ENCODE assay signal across 17 cellular contexts in the genomic region with DNA sequence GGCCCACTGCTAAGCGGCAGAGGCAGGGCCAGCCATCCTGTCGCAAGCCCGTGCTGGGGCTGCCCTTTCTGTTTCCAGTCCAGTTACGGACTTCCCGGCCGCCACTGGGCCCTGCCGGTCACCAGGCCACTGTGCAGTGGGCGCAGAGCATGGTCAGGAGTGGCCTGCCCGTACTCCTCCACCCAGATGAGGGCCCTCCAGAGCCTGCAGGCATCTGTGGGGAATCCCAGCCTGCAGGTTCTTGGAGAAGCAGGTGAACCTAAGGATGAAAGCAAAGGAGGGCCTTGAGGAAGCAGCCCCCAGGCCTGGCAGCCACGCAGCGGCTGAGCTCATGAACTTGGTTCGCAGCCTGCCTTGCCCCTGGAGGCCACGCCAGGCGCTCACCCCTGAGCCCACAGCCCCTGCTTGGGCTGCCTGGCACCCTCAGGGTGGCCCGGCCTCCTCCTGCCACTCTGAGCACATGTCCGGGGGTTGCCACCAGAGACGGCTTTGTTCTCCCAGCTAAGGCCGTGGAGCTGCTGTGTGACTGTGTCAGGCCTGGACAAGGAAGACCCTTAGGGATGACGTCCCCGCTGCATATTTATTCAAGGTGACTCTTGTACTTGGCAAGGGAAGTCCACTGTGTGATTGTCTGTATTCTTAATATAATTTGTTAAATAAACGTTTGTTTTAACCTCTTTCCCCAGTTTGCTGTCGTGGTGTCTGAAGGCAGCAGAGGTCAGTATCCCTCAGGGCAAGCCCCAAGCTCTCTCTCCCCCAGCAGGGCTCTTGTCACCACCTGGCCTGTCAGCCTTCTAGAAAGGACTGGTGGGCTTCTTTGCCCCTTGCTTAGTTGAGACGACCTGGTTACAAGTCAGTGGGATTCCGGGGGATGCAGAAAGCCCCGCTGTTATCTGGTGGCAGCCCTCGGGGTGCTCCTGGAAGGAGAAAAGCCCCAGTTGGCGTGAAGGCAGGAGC.
A peak's percentile ranks its signal among the peaks of the same experiment; 100 is the strongest.
DNase-seq lines count a peak whose midpoint lies in the region; ATAC-seq and TF ChIP-seq lines count a peak whose summit lies in the region.
"Had no signal": no experiment of that assay in that cellular context is flagged by ENCODE, and none has a peak within 500 bp of the region (broad histone marks: within the 10 kb centered on the region; RNA-seq: fewer than 3 reads in every experiment).

No MANE protein-coding gene starts in this region.

- peak overlapping the region; percentile 11 for H3K14ac ChIP-seq in trophoblast cell (ENCODE audit: low read length)

- H3K4ac ChIP-seq in trophoblast cell (ENCODE audit: low read depth, low read length): no peak overlapping the region

- H3F3A ChIP-seq in smooth muscle cell (ENCODE audit: low read depth): no peaks in the 10 kb centered on the region

- no peak overlapping the region for H2AK5ac ChIP-seq in trophoblast cell (ENCODE audit: low read length)

- peak overlapping the region; percentile 33 for H2BK120ac ChIP-seq in trophoblast cell (ENCODE audit: insufficient read depth, low read length, poor library complexity)

- H3K27me3 ChIP-seq in trophoblast cell (ENCODE audit: insufficient read depth, low read length) (no peaks in the 10 kb centered on the region), smooth muscle cell (ENCODE audit: low read depth) (no peaks in the 10 kb centered on the region)

- no peak overlapping the region for H4K12ac ChIP-seq in trophoblast cell (ENCODE audit: low read depth, low read length)

- no peak for TF ChIP-seq CTCF in smooth muscle cell (IDR thresholded peaks at IDR 0.05; ENCODE audit: borderline replicate concordance, insufficient read depth, poor library complexity, severe bottlenecking)

- peaks cover 4% of the 10 kb centered on the region for H3K9me3 ChIP-seq in trophoblast cell (ENCODE audit: insufficient read depth, low read depth, low read length)
- no peaks in the 10 kb centered on the region for H3K9me3 ChIP-seq in smooth muscle cell (replicated peaks; ENCODE audit: low read depth)

- H4K91ac ChIP-seq in trophoblast cell (ENCODE audit: low read depth, low read length): peak overlapping the region; percentile 68

- no peak overlapping the region for H2BK12ac ChIP-seq in trophoblast cell (ENCODE audit: low read length)

- no peaks in the 10 kb centered on the region for H3K4me1 Mint-ChIP-seq in activated CD4-positive, alpha-beta T cell treated with anti-CD3 and anti-CD28 coated beads, Interleukin-2, amount 10 ng/mL, durations not matched to agents 7 days and 5 days

- H3K4me3 ChIP-seq in trophoblast cell (ENCODE audit: low read depth, low read length): no peak overlapping the region
- H3K4me3 ChIP-seq in smooth muscle cell: no peak overlapping the region
- H3K4me3 ChIP-seq: GM23248 had no signal

- peak; percentile 13 for ATAC-seq in left colon
- ATAC-seq: CD8-positive, alpha-beta T cell had no signal

- peaks cover 17 to 24% of the 10 kb centered on the region in 2 experiments for H3K4me1 ChIP-seq in trophoblast cell (ENCODE audit: control insufficient read depth in 1 of 2, insufficient read depth in 2 of 2, low read length in 2 of 2)
- H3K4me1 ChIP-seq in smooth muscle cell (ENCODE audit: low read depth): no peaks in the 10 kb centered on the region

- no peaks in the 10 kb centered on the region for H3K9me3 Mint-ChIP-seq in activated CD4-positive, alpha-beta T cell treated with anti-CD3 and anti-CD28 coated beads, Interleukin-2, amount 10 ng/mL, durations not matched to agents 7 days and 5 days
- H3K9me3 Mint-ChIP-seq: CD8-positive, alpha-beta T cell had no signal

- H4K20me1 ChIP-seq in smooth muscle cell (ENCODE audit: low read depth): no peaks in the 10 kb centered on the region

- H3K27me3 Mint-ChIP-seq in activated CD4-positive, alpha-beta T cell treated with anti-CD3 and anti-CD28 coated beads, Interleukin-2, amount 10 ng/mL, durations not matched to agents 7 days and 5 days: peaks cover 16% of the 10 kb centered on the region

- H3K18ac ChIP-seq in trophoblast cell (ENCODE audit: low read length): no peak overlapping the region

- H3K23ac ChIP-seq in trophoblast cell (ENCODE audit: low read length): no peak overlapping the region

- H3K27ac Mint-ChIP-seq in activated CD4-positive, alpha-beta T cell treated with anti-CD3 and anti-CD28 coated beads, Interleukin-2, amount 10 ng/mL, durations not matched to agents 7 days and 5 days: no peak overlapping the region
- H3K27ac Mint-ChIP-seq: CD8-positive, alpha-beta T cell had no signal

- POLR2A ChIA-PET in activated CD4-positive, alpha-beta T cell treated with anti-CD3 and anti-CD28 coated beads, Interleukin-2, amount 10 ng/mL, durations not matched to agents 7 days and 5 days (lab: Charles Lee): no interaction called here

- whole genome bisulfite sequencing in trophoblast cell (ENCODE audit: extremely low coverage, insufficient coverage, insufficient read length): no CpG with 5 or more reads among the region's 27 CpGs
- WGBS in smooth muscle cell (ENCODE audit: low lambda C conversion rate): 88% methylated on average over 27 of the region's 27 CpGs

- H3K27ac ChIP-seq in trophoblast cell (ENCODE audit: low read depth, low read length): peak overlapping the region; percentile 37
- no peak overlapping the region for H3K27ac ChIP-seq in smooth muscle cell (ENCODE audit: low read depth)
- H3K27ac ChIP-seq: GM23248 had no signal

- CTCF ChIA-PET in activated CD4-positive, alpha-beta T cell treated with anti-CD3 and anti-CD28 coated beads, Interleukin-2, amount 10 ng/mL, durations not matched to agents 7 days and 5 days (lab: Charles Lee): no interaction called here

- no peak overlapping the region for H2BK5ac ChIP-seq in trophoblast cell (ENCODE audit: low read depth, low read length, poor library complexity)

- no peak overlapping the region for H2AFZ ChIP-seq in trophoblast cell (ENCODE audit: insufficient read depth, low read length, poor library complexity)
- H2AFZ ChIP-seq in smooth muscle cell (ENCODE audit: low read depth): no peak overlapping the region
- H2AFZ ChIP-seq: GM23248 had no signal

- H3K79me2 ChIP-seq in trophoblast cell (ENCODE audit: control insufficient read depth, insufficient read depth, low read length, poor library complexity) (no peaks in the 10 kb centered on the region), smooth muscle cell (ENCODE audit: low read depth) (no peaks in the 10 kb centered on the region)

- H4K8ac ChIP-seq in trophoblast cell (ENCODE audit: low read depth, low read length): no peak overlapping the region

- H3K79me1 ChIP-seq in trophoblast cell (ENCODE audit: low read length): peaks cover 11% of the 10 kb centered on the region

- no peaks in the 10 kb centered on the region for H3K36me3 Mint-ChIP-seq in activated CD4-positive, alpha-beta T cell treated with anti-CD3 and anti-CD28 coated beads, Interleukin-2, amount 10 ng/mL, durations not matched to agents 7 days and 5 days (ENCODE audit: low read depth)

- H3K4me2 ChIP-seq in trophoblast cell (ENCODE audit: low read length) (no peak overlapping the region), smooth muscle cell (no peak overlapping the region)

- H3K4me3 Mint-ChIP-seq in activated CD4-positive, alpha-beta T cell treated with anti-CD3 and anti-CD28 coated beads, Interleukin-2, amount 10 ng/mL, durations not matched to agents 7 days and 5 days: no peak overlapping the region
- H3K4me3 Mint-ChIP-seq: CD8-positive, alpha-beta T cell had no signal

- DNase-seq in activated effector memory CD4-positive, alpha-beta T cell treated with anti-CD3 and anti-CD28 coated beads, Interleukin-2, amount 50 U/mL, for 16 hours: peak; percentile 43
- DNase-seq in activated effector memory CD4-positive, alpha-beta T cell treated with Interleukin-2 at 50 U/mL for 16 hours: no peak
- DNase-seq in left colon: peak in 1 of 2 donors; percentile 18
- peak; percentile 82 to 89 for DNase-seq in trophoblast cell
- DNase-seq in activated CD4-positive, alpha-beta T cell treated with anti-CD3 and anti-CD28 coated beads, Interleukin-2, amount 10 ng/mL, durations not matched to agents 7 days and 5 days: no peak
- DNase-seq in GDM1 (lab: John Stamatoyannopoulos, UW): no peak
- no peak for DNase-seq in smooth muscle cell (lab: John Stamatoyannopoulos, UW; ENCODE audit: unreplicated experiment)
- DNase-seq in COLO829 (ENCODE audit: low spot score): no peak
- DNase-seq: 8988T; CD8-positive, alpha-beta T cell; GM23248; MV-4-11; NCI-H1417; NCI-H1930; NCI-H2171; NCI-H446; RPMI8226 had no signal

- peaks cover 15 to 16% of the 10 kb centered on the region in 2 experiments for H3K36me3 ChIP-seq in trophoblast cell (ENCODE audit: control insufficient read depth in 1 of 2, insufficient read depth in 2 of 2, low read length in 2 of 2)
- no peaks in the 10 kb centered on the region for H3K36me3 ChIP-seq in smooth muscle cell (ENCODE audit: low read depth)

- intact Hi-C loops in left colon (cut with DNase I, micrococcal nuclease): no loop called here

- H3K9ac ChIP-seq in trophoblast cell (ENCODE audit: low read length) (no peak overlapping the region), smooth muscle cell (ENCODE audit: low read depth) (no peak overlapping the region)
- H3K9ac ChIP-seq: GM23248 had no signal

Comparison
In these comparisons a context has a peak if more than half of its experiments do, and no peak if none do; other contexts are left out.
1. DNase-seq: peak in activated effector memory CD4-positive, alpha-beta T cell treated with anti-CD3 and anti-CD28 coated beads, Interleukin-2, amount 50 U/mL, for 16 hours (single experiment) and trophoblast cell (2 of 2); none in activated effector memory CD4-positive, alpha-beta T cell treated with Interleukin-2 at 50 U/mL for 16 hours (single experiment), activated CD4-positive, alpha-beta T cell treated with anti-CD3 and anti-CD28 coated beads, Interleukin-2, amount 10 ng/mL, durations not matched to agents 7 days and 5 days (single experiment), GDM1 (single experiment), smooth muscle cell (single experiment) and COLO829 (single experiment).